In the genomic region with DNA sequence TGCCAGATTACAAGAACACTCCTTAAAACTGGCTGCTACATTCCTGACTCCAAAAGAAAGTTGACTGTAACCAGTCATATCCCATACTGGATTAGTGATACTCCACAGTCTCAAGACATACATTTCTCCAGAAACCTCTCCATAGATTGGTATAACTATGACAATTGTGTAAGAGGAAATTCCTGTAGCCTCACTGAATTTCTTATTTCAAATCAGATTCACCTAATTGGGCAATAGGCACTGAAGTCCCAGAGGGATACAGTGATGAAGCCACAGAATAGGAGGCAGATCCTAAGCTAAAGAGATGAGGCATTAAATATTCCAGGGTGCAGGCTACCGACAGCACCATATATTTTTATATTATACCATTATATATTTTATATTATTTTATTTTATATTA, we compare ENCODE assay signal across 24 cellular contexts. TPM values are rescaled to one million over a fixed set of nuclear protein-coding genes. Genes with fewer than 3 reads are reported as not detected.
"Had no signal": no experiment of that assay in that cellular context is flagged by ENCODE, and none has a peak within 500 bp of the region (broad histone marks: within the 10 kb centered on the region; RNA-seq: fewer than 3 reads in every experiment).

No MANE protein-coding gene starts in this region.

- FAIRE-seq: kidney, pancreas had no signal

- H3K9me3 Mint-ChIP-seq: dendritic cell treated with granulocyte-macrophage colony-stimulating factor and Interleukin-4, amounts not matched to agents 40 ng/mL and 50 ng/mL, for 4 days; effector memory CD8-positive, alpha-beta T cell; natural killer cell treated with Interleukin-12 subunit alpha and Interleukin-12 subunit beta and Interleukin-15 and Interleukin-18, amount 100 ng/mL, for 72 hours; neural progenitor cell; stimulated activated memory B cell treated with anti-CD40 and anti-IgM and Interleukin-4, amounts not matched to agents 10 μg/mL and 1 μg/mL and 100 μg/mL, for 72 hours; stimulated activated naive CD8-positive, alpha-beta T cell treated with anti-CD3 and anti-CD28 coated beads, Interleukin-15, Interleukin-2, amounts not matched to agents 100 ng/mL and 50 ng/mL, for 24 hours had no signal

- H3K4me3 Mint-ChIP-seq: dendritic cell treated with granulocyte-macrophage colony-stimulating factor and Interleukin-4, amounts not matched to agents 40 ng/mL and 50 ng/mL, for 4 days; effector memory CD8-positive, alpha-beta T cell; natural killer cell treated with Interleukin-12 subunit alpha and Interleukin-12 subunit beta and Interleukin-15 and Interleukin-18, amount 100 ng/mL, for 72 hours; neural progenitor cell; stimulated activated memory B cell treated with anti-CD40 and anti-IgM and Interleukin-4, amounts not matched to agents 10 μg/mL and 1 μg/mL and 100 μg/mL, for 72 hours; stimulated activated naive CD8-positive, alpha-beta T cell treated with anti-CD3 and anti-CD28 coated beads, Interleukin-15, Interleukin-2, amounts not matched to agents 100 ng/mL and 50 ng/mL, for 24 hours had no signal

- H3K27me3 Mint-ChIP-seq: dendritic cell treated with granulocyte-macrophage colony-stimulating factor and Interleukin-4, amounts not matched to agents 40 ng/mL and 50 ng/mL, for 4 days; effector memory CD8-positive, alpha-beta T cell; natural killer cell treated with Interleukin-12 subunit alpha and Interleukin-12 subunit beta and Interleukin-15 and Interleukin-18, amount 100 ng/mL, for 72 hours; progenitor cell of endocrine pancreas; stimulated activated memory B cell treated with anti-CD40 and anti-IgM and Interleukin-4, amounts not matched to agents 10 μg/mL and 1 μg/mL and 100 μg/mL, for 72 hours; stimulated activated naive CD8-positive, alpha-beta T cell treated with anti-CD3 and anti-CD28 coated beads, Interleukin-15, Interleukin-2, amounts not matched to agents 100 ng/mL and 50 ng/mL, for 24 hours had no signal

- ATAC-seq: effector memory CD8-positive, alpha-beta T cell; left cardiac atrium; lower lobe of right lung; natural killer cell treated with Interleukin-12 subunit alpha and Interleukin-12 subunit beta and Interleukin-15 and Interleukin-18, amount 100 ng/mL, for 72 hours; pancreas; right cardiac atrium; stimulated activated memory B cell treated with anti-CD40 and anti-IgM and Interleukin-4, amounts not matched to agents 10 μg/mL and 1 μg/mL and 100 μg/mL, for 72 hours had no signal

- H3K36me3 Mint-ChIP-seq: natural killer cell treated with Interleukin-12 subunit alpha and Interleukin-12 subunit beta and Interleukin-15 and Interleukin-18, amount 100 ng/mL, for 72 hours; neural progenitor cell had no signal

- DNase-seq: effector memory CD8-positive, alpha-beta T cell; foreskin melanocyte; head of caudate nucleus; kidney; left cardiac atrium; left ventricle myocardium inferior; lower lobe of right lung; mesenchymal stem cell; midbrain; nucleus accumbens; pancreas; right cardiac atrium; stimulated activated CD4-positive, alpha-beta T cell treated with anti-CD3 and anti-CD28 coated beads, Interleukin-1b, Interleukin-23, amount 100 ng/mL, for 48 hours; stimulated activated CD4-positive, alpha-beta T cell treated with anti-CD3 and anti-CD28 coated beads, Interleukin-4, amount 100 ng/mL, for 24 hours; tibial artery; upper lobe of left lung; uterus had no signal

- H3K27ac Mint-ChIP-seq: dendritic cell treated with granulocyte-macrophage colony-stimulating factor and Interleukin-4, amounts not matched to agents 40 ng/mL and 50 ng/mL, for 4 days; natural killer cell treated with Interleukin-12 subunit alpha and Interleukin-12 subunit beta and Interleukin-15 and Interleukin-18, amount 100 ng/mL, for 72 hours; neural progenitor cell; progenitor cell of endocrine pancreas; stimulated activated memory B cell treated with anti-CD40 and anti-IgM and Interleukin-4, amounts not matched to agents 10 μg/mL and 1 μg/mL and 100 μg/mL, for 72 hours; stimulated activated naive CD8-positive, alpha-beta T cell treated with anti-CD3 and anti-CD28 coated beads, Interleukin-15, Interleukin-2, amounts not matched to agents 100 ng/mL and 50 ng/mL, for 24 hours had no signal

- H3K4me1 Mint-ChIP-seq: neural progenitor cell had no signal

RNA-seq across cellular contexts. Expression of a gene that starts 39.0 kb away (rescaled TPM):
- total RNA-seq: hepatocyte, kidney, progenitor cell of endocrine pancreas, uterus had no signal
